Comparison of ENCODE assay signal across 1 cellular context in genomic region chr22:41525450-41526225, GRCh38.
TF ChIP-seq lines count a peak whose summit lies in the region.

No MANE protein-coding gene starts in this region.

TF ChIP-seq in SK-N-SH treated with all-trans-retinoic acid at 6 μM for 48 hours, 23 proteins besides CTCF, POLR2A, EP300 and RAD21 (continued from another document):
- TF ChIP-seq, protein P1, sequence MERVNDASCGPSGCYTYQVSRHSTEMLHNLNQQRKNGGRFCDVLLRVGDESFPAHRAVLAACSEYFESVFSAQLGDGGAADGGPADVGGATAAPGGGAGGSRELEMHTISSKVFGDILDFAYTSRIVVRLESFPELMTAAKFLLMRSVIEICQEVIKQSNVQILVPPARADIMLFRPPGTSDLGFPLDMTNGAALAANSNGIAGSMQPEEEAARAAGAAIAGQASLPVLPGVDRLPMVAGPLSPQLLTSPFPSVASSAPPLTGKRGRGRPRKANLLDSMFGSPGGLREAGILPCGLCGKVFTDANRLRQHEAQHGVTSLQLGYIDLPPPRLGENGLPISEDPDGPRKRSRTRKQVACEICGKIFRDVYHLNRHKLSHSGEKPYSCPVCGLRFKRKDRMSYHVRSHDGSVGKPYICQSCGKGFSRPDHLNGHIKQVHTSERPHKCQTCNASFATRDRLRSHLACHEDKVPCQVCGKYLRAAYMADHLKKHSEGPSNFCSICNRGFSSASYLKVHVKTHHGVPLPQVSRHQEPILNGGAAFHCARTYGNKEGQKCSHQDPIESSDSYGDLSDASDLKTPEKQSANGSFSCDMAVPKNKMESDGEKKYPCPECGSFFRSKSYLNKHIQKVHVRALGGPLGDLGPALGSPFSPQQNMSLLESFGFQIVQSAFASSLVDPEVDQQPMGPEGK (CRISPR knock-in tag; IDR thresholded peaks at IDR 0.05; ENCODE audit: borderline replicate concordance), result no peak
